Comparison of ENCODE assay signal across 28 cellular contexts in the genomic region with DNA sequence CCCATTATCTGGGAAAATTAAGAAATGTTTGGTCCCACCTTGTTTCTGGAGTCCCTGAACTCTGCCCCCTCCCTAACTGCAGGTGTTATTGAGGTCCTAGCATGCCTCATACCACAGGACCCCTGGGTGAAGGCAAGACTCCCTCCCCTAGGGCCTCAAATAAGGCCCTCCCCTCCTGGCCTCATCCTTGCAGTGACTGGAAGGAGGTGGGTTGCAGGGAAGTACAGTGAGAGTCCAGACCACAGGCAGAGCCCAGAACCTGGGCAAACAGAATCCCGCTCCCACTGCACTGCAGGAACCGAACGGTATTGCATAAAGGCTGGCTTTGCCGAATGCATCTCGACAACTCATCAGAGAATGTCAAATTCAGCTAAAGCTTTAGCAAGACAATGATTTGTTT.
"Had no signal": no experiment of that assay in that cellular context is flagged by ENCODE, and none has a peak within 500 bp of the region (broad histone marks: within the 10 kb centered on the region; RNA-seq: fewer than 3 reads in every experiment).

No MANE protein-coding gene starts in this region.

- H3K9me3 Mint-ChIP-seq: dendritic cell treated with granulocyte-macrophage colony-stimulating factor and Interleukin-4, amounts not matched to agents 40 ng/mL and 50 ng/mL, for 4 days; effector memory CD8-positive, alpha-beta T cell; endodermal cell; immature natural killer cell; mesothelial cell of epicardium had no signal

- H3K27me3 ChIP-seq: colonic mucosa, gastrocnemius medialis had no signal

- H3K36me3 Mint-ChIP-seq: immature natural killer cell, mesothelial cell of epicardium, naive B cell had no signal

- H3K27ac ChIP-seq: colonic mucosa, epithelial cell of prostate, esophagus squamous epithelium, gastrocnemius medialis, heart right ventricle, left lung, lower lobe of right lung had no signal

- H3K4me1 ChIP-seq: colonic mucosa, left lung, lower lobe of right lung had no signal

- ATAC-seq: effector memory CD8-positive, alpha-beta T cell; esophagus mucosa; gastrocnemius medialis; heart right ventricle; left cardiac atrium; left lung; left ventricle myocardium superior; lower lobe of right lung; mucosa of descending colon had no signal

- H3K36me3 ChIP-seq: colonic mucosa, esophagus squamous epithelium, gastrocnemius medialis, heart right ventricle, left lung, lower lobe of right lung had no signal

- H3K4me1 Mint-ChIP-seq: immature natural killer cell, naive B cell had no signal

- H3K27ac Mint-ChIP-seq: dendritic cell treated with granulocyte-macrophage colony-stimulating factor and Interleukin-4, amounts not matched to agents 40 ng/mL and 50 ng/mL, for 4 days; effector memory CD8-positive, alpha-beta T cell; endodermal cell; immature natural killer cell; mesothelial cell of epicardium; naive B cell had no signal

- FAIRE-seq: endometrium, keratinocyte had no signal

- H3K9me3 ChIP-seq: colonic mucosa, esophagus squamous epithelium, gastrocnemius medialis, heart right ventricle, left lung, lower lobe of right lung, mucosa of descending colon had no signal

- H3K4me3 Mint-ChIP-seq: dendritic cell treated with granulocyte-macrophage colony-stimulating factor and Interleukin-4, amounts not matched to agents 40 ng/mL and 50 ng/mL, for 4 days; effector memory CD8-positive, alpha-beta T cell; endodermal cell; immature natural killer cell; mesothelial cell of epicardium; naive B cell had no signal

- H3K4me3 ChIP-seq: colonic mucosa, esophagus squamous epithelium, gastrocnemius medialis, heart right ventricle, left lung, lower lobe of right lung, mucosa of descending colon had no signal

- DNase-seq: colonic mucosa; cortex of kidney; effector CD8-positive, alpha-beta T cell; effector memory CD8-positive, alpha-beta T cell; endodermal cell; erythroblast; esophagus squamous epithelium; foreskin fibroblast; foreskin melanocyte; gastrocnemius medialis; glutamatergic neuron; head of caudate nucleus; heart right ventricle; hippocampal formation; immature natural killer cell; left cardiac atrium; left lung; left ventricle myocardium superior; lower lobe of right lung; mesenchymal stem cell; mucosa of descending colon; naive B cell had no signal
